22 cellular contexts compared by ENCODE assay signal in the genomic region with DNA sequence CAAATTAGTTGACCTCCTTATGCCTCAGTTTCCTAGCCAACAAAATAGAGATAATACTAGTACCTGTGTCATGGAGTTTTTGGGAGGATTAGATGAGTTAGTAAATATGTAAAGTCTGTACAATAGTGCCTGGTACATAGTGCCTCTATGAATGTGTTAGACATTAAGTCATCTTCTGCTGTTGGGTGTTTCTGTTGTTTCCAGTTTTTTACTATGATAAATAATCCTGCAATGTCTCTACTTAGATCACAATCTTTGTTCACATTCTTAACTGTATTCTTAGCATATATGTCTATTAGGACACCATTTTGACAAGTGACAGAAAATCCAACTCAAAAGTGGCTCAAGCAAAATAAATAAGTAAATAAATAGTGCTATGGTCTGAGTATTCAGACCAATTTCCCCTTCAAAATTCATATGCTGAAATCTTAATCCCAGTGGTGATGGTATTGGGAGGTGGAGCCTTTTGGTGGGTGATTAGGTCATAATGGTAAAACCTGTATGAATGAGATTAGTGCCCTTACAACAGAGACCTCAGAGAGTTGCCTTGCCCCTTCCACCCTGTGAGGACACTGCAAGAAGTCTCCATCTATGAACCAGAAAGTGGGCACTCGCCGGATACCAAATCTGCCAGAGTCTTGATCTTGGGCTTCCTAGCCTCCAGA.
DNase-seq lines count a peak whose midpoint lies in the region; ATAC-seq lines count a peak whose summit lies in the region.
"Had no signal": no experiment of that assay in that cellular context is flagged by ENCODE, and none has a peak within 500 bp of the region (broad histone marks: within the 10 kb centered on the region; RNA-seq: fewer than 3 reads in every experiment).

No MANE protein-coding gene starts in this region.

- no peak overlapping the region for H3K4ac ChIP-seq in trophoblast cell (ENCODE audit: low read depth, low read length)

- no peaks in the 10 kb centered on the region for H3K4me1 ChIP-seq in trophoblast cell (ENCODE audit: control insufficient read depth in 1 of 2, insufficient read depth in 2 of 2, low read length in 2 of 2)
- H3K4me1 ChIP-seq: BE2C, BLaER1 had no signal

- no peaks in the 10 kb centered on the region for H3K79me1 ChIP-seq in trophoblast cell (ENCODE audit: low read length)

- no peak overlapping the region for H4K12ac ChIP-seq in trophoblast cell (ENCODE audit: low read depth, low read length)

- no peak overlapping the region for H2AFZ ChIP-seq in trophoblast cell (ENCODE audit: insufficient read depth, low read length, poor library complexity)

- no peak overlapping the region for H3K14ac ChIP-seq in trophoblast cell (ENCODE audit: low read length)

- no peak overlapping the region for H3K9ac ChIP-seq in trophoblast cell (ENCODE audit: low read length)
- H3K9ac ChIP-seq: BLaER1 had no signal

- ATAC-seq in HG03097 (IDR thresholded peaks at IDR 0.05; ENCODE audit: low FRiP score, unreplicated experiment), result no peak
- ATAC-seq: GM12878 had no signal

- H3K79me2 ChIP-seq in trophoblast cell (ENCODE audit: control insufficient read depth, insufficient read depth, low read length, poor library complexity), result no peaks in the 10 kb centered on the region

- H3K4me2 ChIP-seq in trophoblast cell (ENCODE audit: low read length), result no peak overlapping the region
- H3K4me2 ChIP-seq: BLaER1 had no signal

- H3K18ac ChIP-seq in trophoblast cell (ENCODE audit: low read length), result no peak overlapping the region

- DNase-seq in amniotic epithelial cell (ENCODE audit: low read depth) (peak; percentile 73), iris pigment epithelial cell (ENCODE audit: low read depth) (peak; percentile 40), trophoblast cell (peak; percentile 25 to 81), NCI-H510A treated with DMSO at 0.1 percent for 48 hours (lab: John Stamatoyannopoulos, UW) (no peak)
- DNase-seq: 8988T; ACHN; BE2C; C1 segment of cervical spinal cord; CD4-positive, alpha-beta memory T cell; CD4-positive, CD25-positive, alpha-beta regulatory T cell; CD8-positive, alpha-beta memory T cell; COR-L47; DMS 273 treated with DMSO at 0.1 percent for 48 hours; DMS153; DMS53; DMS79; DND-41; EL; GDM1 had no signal

- H2AK5ac ChIP-seq in trophoblast cell (ENCODE audit: low read length), result no peak overlapping the region

- H4K91ac ChIP-seq in trophoblast cell (ENCODE audit: low read depth, low read length), result no peak overlapping the region

- no peak overlapping the region for H3K27ac ChIP-seq in trophoblast cell (ENCODE audit: low read depth, low read length)
- H3K27ac ChIP-seq: BLaER1 had no signal

- H2BK5ac ChIP-seq in trophoblast cell (ENCODE audit: low read depth, low read length, poor library complexity), result no peak overlapping the region

- no peaks in the 10 kb centered on the region for H3K27me3 ChIP-seq in trophoblast cell (ENCODE audit: insufficient read depth, low read length)
- H3K27me3 ChIP-seq: BE2C, BLaER1 had no signal

- H3K4me3 ChIP-seq in trophoblast cell (ENCODE audit: low read depth, low read length), result no peak overlapping the region
- H3K4me3 ChIP-seq: BLaER1, GM12878 had no signal

- H3K9me3 ChIP-seq in trophoblast cell (ENCODE audit: insufficient read depth, low read depth, low read length), result peaks cover 3% of the 10 kb centered on the region
- H3K9me3 ChIP-seq: BE2C had no signal

- no CpG with 5 or more reads among the region's 2 CpGs for WGBS in trophoblast cell (ENCODE audit: extremely low coverage, insufficient coverage, insufficient read length)

- H3K23ac ChIP-seq in trophoblast cell (ENCODE audit: low read length), result no peak overlapping the region

- no peak overlapping the region for H2BK12ac ChIP-seq in trophoblast cell (ENCODE audit: low read length)

- no peak overlapping the region for H2BK120ac ChIP-seq in trophoblast cell (ENCODE audit: insufficient read depth, low read length, poor library complexity)

- no peaks in the 10 kb centered on the region for H3K36me3 ChIP-seq in trophoblast cell (ENCODE audit: control insufficient read depth in 1 of 2, insufficient read depth in 2 of 2, low read length in 2 of 2)
- H3K36me3 ChIP-seq: BE2C, BLaER1 had no signal

- no peak overlapping the region for H4K8ac ChIP-seq in trophoblast cell (ENCODE audit: low read depth, low read length)
